In the genomic region with DNA sequence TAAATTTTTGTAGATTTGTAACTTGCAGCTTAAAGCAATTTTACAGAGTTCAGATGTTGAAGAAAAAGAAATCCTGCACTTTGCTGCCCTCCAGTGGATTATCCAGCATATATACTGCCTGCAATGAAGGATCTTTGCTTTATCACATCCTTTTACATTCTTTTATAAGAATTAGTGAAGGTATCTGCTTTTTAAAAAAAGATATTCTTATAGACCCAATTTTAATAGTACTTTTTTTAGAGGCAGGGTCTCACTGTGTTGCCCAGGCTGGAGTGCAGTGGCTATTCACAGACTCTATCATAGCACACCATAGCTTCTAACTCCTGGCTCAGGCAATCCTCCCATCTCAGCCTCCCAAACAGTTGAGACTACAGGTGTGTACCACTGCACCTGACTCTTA, we compare ENCODE assay signal across 1 cellular context.
TF ChIP-seq lines count a peak whose summit lies in the region.

No MANE protein-coding gene starts in this region.

TF ChIP-seq in H1, 55 proteins besides CTCF, POLR2A, EP300 and RAD21:
- TF ChIP-seq, protein P1, sequence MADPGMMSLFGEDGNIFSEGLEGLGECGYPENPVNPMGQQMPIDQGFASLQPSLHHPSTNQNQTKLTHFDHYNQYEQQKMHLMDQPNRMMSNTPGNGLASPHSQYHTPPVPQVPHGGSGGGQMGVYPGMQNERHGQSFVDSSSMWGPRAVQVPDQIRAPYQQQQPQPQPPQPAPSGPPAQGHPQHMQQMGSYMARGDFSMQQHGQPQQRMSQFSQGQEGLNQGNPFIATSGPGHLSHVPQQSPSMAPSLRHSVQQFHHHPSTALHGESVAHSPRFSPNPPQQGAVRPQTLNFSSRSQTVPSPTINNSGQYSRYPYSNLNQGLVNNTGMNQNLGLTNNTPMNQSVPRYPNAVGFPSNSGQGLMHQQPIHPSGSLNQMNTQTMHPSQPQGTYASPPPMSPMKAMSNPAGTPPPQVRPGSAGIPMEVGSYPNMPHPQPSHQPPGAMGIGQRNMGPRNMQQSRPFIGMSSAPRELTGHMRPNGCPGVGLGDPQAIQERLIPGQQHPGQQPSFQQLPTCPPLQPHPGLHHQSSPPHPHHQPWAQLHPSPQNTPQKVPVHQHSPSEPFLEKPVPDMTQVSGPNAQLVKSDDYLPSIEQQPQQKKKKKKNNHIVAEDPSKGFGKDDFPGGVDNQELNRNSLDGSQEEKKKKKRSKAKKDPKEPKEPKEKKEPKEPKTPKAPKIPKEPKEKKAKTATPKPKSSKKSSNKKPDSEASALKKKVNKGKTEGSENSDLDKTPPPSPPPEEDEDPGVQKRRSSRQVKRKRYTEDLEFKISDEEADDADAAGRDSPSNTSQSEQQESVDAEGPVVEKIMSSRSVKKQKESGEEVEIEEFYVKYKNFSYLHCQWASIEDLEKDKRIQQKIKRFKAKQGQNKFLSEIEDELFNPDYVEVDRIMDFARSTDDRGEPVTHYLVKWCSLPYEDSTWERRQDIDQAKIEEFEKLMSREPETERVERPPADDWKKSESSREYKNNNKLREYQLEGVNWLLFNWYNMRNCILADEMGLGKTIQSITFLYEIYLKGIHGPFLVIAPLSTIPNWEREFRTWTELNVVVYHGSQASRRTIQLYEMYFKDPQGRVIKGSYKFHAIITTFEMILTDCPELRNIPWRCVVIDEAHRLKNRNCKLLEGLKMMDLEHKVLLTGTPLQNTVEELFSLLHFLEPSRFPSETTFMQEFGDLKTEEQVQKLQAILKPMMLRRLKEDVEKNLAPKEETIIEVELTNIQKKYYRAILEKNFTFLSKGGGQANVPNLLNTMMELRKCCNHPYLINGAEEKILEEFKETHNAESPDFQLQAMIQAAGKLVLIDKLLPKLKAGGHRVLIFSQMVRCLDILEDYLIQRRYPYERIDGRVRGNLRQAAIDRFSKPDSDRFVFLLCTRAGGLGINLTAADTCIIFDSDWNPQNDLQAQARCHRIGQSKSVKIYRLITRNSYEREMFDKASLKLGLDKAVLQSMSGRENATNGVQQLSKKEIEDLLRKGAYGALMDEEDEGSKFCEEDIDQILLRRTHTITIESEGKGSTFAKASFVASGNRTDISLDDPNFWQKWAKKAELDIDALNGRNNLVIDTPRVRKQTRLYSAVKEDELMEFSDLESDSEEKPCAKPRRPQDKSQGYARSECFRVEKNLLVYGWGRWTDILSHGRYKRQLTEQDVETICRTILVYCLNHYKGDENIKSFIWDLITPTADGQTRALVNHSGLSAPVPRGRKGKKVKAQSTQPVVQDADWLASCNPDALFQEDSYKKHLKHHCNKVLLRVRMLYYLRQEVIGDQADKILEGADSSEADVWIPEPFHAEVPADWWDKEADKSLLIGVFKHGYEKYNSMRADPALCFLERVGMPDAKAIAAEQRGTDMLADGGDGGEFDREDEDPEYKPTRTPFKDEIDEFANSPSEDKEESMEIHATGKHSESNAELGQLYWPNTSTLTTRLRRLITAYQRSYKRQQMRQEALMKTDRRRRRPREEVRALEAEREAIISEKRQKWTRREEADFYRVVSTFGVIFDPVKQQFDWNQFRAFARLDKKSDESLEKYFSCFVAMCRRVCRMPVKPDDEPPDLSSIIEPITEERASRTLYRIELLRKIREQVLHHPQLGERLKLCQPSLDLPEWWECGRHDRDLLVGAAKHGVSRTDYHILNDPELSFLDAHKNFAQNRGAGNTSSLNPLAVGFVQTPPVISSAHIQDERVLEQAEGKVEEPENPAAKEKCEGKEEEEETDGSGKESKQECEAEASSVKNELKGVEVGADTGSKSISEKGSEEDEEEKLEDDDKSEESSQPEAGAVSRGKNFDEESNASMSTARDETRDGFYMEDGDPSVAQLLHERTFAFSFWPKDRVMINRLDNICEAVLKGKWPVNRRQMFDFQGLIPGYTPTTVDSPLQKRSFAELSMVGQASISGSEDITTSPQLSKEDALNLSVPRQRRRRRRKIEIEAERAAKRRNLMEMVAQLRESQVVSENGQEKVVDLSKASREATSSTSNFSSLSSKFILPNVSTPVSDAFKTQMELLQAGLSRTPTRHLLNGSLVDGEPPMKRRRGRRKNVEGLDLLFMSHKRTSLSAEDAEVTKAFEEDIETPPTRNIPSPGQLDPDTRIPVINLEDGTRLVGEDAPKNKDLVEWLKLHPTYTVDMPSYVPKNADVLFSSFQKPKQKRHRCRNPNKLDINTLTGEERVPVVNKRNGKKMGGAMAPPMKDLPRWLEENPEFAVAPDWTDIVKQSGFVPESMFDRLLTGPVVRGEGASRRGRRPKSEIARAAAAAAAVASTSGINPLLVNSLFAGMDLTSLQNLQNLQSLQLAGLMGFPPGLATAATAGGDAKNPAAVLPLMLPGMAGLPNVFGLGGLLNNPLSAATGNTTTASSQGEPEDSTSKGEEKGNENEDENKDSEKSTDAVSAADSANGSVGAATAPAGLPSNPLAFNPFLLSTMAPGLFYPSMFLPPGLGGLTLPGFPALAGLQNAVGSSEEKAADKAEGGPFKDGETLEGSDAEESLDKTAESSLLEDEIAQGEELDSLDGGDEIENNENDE (IDR thresholded peaks at IDR 0.05; ENCODE audit: insufficient replicate concordance, low read length) = no peak
TF ChIP-seq in H1: peak in this region for 0.
